Comparison of ENCODE assay signal across 1 cellular context in genomic region chr4:2442175-2442993, GRCh38.
TF ChIP-seq lines count a peak whose summit lies in the region.

No MANE protein-coding gene starts in this region.

TF ChIP-seq in GM23338, 12 proteins besides CTCF, POLR2A, EP300 and RAD21 (continued from another document):
- TF ChIP-seq, protein P1, sequence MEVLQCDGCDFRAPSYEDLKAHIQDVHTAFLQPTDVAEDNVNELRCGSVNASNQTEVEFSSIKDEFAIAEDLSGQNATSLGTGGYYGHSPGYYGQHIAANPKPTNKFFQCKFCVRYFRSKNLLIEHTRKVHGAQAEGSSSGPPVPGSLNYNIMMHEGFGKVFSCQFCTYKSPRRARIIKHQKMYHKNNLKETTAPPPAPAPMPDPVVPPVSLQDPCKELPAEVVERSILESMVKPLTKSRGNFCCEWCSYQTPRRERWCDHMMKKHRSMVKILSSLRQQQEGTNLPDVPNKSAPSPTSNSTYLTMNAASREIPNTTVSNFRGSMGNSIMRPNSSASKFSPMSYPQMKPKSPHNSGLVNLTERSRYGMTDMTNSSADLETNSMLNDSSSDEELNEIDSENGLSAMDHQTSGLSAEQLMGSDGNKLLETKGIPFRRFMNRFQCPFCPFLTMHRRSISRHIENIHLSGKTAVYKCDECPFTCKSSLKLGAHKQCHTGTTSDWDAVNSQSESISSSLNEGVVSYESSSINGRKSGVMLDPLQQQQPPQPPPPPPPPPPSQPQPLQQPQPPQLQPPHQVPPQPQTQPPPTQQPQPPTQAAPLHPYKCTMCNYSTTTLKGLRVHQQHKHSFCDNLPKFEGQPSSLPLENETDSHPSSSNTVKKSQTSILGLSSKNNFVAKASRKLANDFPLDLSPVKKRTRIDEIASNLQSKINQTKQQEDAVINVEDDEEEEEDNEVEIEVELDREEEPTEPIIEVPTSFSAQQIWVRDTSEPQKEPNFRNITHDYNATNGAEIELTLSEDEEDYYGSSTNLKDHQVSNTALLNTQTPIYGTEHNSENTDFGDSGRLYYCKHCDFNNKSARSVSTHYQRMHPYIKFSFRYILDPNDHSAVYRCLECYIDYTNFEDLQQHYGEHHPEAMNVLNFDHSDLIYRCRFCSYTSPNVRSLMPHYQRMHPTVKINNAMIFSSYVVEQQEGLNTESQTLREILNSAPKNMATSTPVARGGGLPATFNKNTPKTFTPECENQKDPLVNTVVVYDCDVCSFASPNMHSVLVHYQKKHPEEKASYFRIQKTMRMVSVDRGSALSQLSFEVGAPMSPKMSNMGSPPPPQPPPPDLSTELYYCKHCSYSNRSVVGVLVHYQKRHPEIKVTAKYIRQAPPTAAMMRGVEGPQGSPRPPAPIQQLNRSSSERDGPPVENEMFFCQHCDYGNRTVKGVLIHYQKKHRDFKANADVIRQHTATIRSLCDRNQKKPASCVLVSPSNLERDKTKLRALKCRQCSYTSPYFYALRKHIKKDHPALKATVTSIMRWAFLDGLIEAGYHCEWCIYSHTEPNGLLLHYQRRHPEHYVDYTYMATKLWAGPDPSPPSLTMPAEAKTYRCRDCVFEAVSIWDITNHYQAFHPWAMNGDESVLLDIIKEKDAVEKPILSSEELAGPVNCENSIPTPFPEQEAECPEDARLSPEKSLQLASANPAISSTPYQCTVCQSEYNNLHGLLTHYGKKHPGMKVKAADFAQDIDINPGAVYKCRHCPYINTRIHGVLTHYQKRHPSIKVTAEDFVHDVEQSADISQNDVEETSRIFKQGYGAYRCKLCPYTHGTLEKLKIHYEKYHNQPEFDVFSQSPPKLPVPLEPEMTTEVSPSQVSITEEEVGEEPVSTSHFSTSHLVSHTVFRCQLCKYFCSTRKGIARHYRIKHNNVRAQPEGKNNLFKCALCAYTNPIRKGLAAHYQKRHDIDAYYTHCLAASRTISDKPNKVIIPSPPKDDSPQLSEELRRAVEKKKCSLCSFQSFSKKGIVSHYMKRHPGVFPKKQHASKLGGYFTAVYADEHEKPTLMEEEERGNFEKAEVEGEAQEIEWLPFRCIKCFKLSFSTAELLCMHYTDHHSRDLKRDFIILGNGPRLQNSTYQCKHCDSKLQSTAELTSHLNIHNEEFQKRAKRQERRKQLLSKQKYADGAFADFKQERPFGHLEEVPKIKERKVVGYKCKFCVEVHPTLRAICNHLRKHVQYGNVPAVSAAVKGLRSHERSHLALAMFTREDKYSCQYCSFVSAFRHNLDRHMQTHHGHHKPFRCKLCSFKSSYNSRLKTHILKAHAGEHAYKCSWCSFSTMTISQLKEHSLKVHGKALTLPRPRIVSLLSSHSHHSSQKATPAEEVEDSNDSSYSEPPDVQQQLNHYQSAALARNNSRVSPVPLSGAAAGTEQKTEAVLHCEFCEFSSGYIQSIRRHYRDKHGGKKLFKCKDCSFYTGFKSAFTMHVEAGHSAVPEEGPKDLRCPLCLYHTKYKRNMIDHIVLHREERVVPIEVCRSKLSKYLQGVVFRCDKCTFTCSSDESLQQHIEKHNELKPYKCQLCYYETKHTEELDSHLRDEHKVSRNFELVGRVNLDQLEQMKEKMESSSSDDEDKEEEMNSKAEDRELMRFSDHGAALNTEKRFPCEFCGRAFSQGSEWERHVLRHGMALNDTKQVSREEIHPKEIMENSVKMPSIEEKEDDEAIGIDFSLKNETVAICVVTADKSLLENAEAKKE (CRISPR knock-in tag; IDR thresholded peaks at IDR 0.05), result no peak
- TF ChIP-seq EZH2 (IDR thresholded peaks at IDR 0.05; ENCODE audit: low read depth, unreplicated experiment) (no peak), EZH2phosphoT487 (IDR thresholded peaks at IDR 0.05; ENCODE audit: unreplicated experiment) (no peak)
